ENCODE assay signal across 12 cellular contexts in genomic region chrX:102840871-102841705, GRCh38.
DNase-seq lines count a peak whose midpoint lies in the region; ATAC-seq and TF ChIP-seq lines count a peak whose summit lies in the region.
"Had no signal": no experiment of that assay in that cellular context is flagged by ENCODE, and none has a peak within 500 bp of the region (broad histone marks: within the 10 kb centered on the region; RNA-seq: fewer than 3 reads in every experiment).

No MANE protein-coding gene starts in this region.

- no peaks in the 10 kb centered on the region for H3K4me1 ChIP-seq in HCT116 (ENCODE audit: control insufficient read depth in 1 of 2, insufficient read depth in 2 of 2, low read length in 2 of 2)

- no peak overlapping the region for H2AFZ ChIP-seq in HCT116 (ENCODE audit: low read depth, low read length, poor library complexity, severe bottlenecking)

- DNase-seq in HCT116 (ENCODE audit: low read depth, low spot score) = no peak
- DNase-seq in RPMI8226 = peak; percentile 3
- no peak for DNase-seq in glutamatergic neuron
- DNase-seq in activated CD8-positive, alpha-beta T cell treated with anti-CD3 and anti-CD28 coated beads for 36 hours = no peak
- DNase-seq in central memory CD4-positive, alpha-beta T cell = no peak
- no peak for DNase-seq in activated naive CD4-positive, alpha-beta T cell treated with anti-CD3 and anti-CD28 coated beads, Interleukin-2, amount 10 ng/mL, durations not matched to agents 7 days and 5 days
- DNase-seq: activated CD8-positive, alpha-beta memory T cell treated with anti-CD3 and anti-CD28 coated beads for 24 hours; hippocampal formation; NCI-H1092 treated with DMSO at 0.1 percent for 48 hours; SHP77 had no signal

- ATAC-seq in HCT116 (no peak), HG03175 (IDR thresholded peaks at IDR 0.05; ENCODE audit: unreplicated experiment) (no peak)
- ATAC-seq in activated CD8-positive, alpha-beta T cell treated with anti-CD3 and anti-CD28 coated beads for 36 hours = no peak

- no peak for TF ChIP-seq RAD21 in HCT116 (IDR thresholded peaks at IDR 0.05; ENCODE audit: low read depth)

- H3K36me3 Mint-ChIP-seq in glutamatergic neuron (ENCODE audit: unreplicated experiment) = no peaks in the 10 kb centered on the region
- peaks cover 2% of the 10 kb centered on the region for H3K36me3 Mint-ChIP-seq in activated CD8-positive, alpha-beta T cell treated with anti-CD3 and anti-CD28 coated beads for 36 hours (ENCODE audit: low read depth)
- no peaks in the 10 kb centered on the region for H3K36me3 Mint-ChIP-seq in activated naive CD4-positive, alpha-beta T cell treated with anti-CD3 and anti-CD28 coated beads, Interleukin-2, amount 10 ng/mL, durations not matched to agents 7 days and 5 days

- no peak overlapping the region for H3K9ac ChIP-seq in HCT116 (ENCODE audit: low read length)

- no peak overlapping the region for H3K4me3 Mint-ChIP-seq in glutamatergic neuron (ENCODE audit: unreplicated experiment)
- H3K4me3 Mint-ChIP-seq in activated CD8-positive, alpha-beta T cell treated with anti-CD3 and anti-CD28 coated beads for 36 hours = no peak overlapping the region
- H3K4me3 Mint-ChIP-seq in activated naive CD4-positive, alpha-beta T cell treated with anti-CD3 and anti-CD28 coated beads, Interleukin-2, amount 10 ng/mL, durations not matched to agents 7 days and 5 days = no peak overlapping the region

- TF ChIP-seq CTCF in C4-2B (conservative IDR thresholded peaks at IDR 0.05) = peak; percentile 33
- peak in 2 of 3 experiments; percentile 27 to 49; a peak in 3 of 6 replicates for TF ChIP-seq CTCF in HCT116 (IDR thresholded peaks at IDR 0.05 in 2 of 3, conservative IDR thresholded peaks at IDR 0.05 in 1 of 3; ENCODE audit: borderline replicate concordance in 1 of 3, insufficient read depth in 1 of 3, low read depth in 2 of 3, low read length in 2 of 3)
- TF ChIP-seq CTCF in glutamatergic neuron (IDR thresholded peaks at IDR 0.05; ENCODE audit: partially characterized antibody, unreplicated experiment) = peak; percentile 33
- TF ChIP-seq CTCF in activated CD8-positive, alpha-beta T cell treated with anti-CD3 and anti-CD28 coated beads for 36 hours (IDR thresholded peaks at IDR 0.05) = no peak

- H3K9me3 ChIP-seq in HCT116 (ENCODE audit: control insufficient read depth in 1 of 2, insufficient read depth in 1 of 2, low read depth in 1 of 2, low read length in 2 of 2) = no peaks in the 10 kb centered on the region

- RAD21 ChIA-PET in HCT116 (lab: Charles Lee; ENCODE audit: low non-redundant PET in 1 of 2, low total read pairs in 2 of 2, uncharacterized antibody in 2 of 2, unreplicated experiment in 2 of 2) = no interaction called here

- no peak overlapping the region for H3K4me3 ChIP-seq in HCT116 (replicated peaks in 1 of 2; ENCODE audit: low read depth in 1 of 2, low read length in 2 of 2)

- H3K27me3 ChIP-seq in HCT116 (ENCODE audit: insufficient read depth, low read length) = no peaks in the 10 kb centered on the region

- no peaks in the 10 kb centered on the region for H3K27me3 Mint-ChIP-seq in glutamatergic neuron (ENCODE audit: unreplicated experiment)
- H3K27me3 Mint-ChIP-seq in activated CD8-positive, alpha-beta T cell treated with anti-CD3 and anti-CD28 coated beads for 36 hours = no peaks in the 10 kb centered on the region
- no peaks in the 10 kb centered on the region for H3K27me3 Mint-ChIP-seq in activated naive CD4-positive, alpha-beta T cell treated with anti-CD3 and anti-CD28 coated beads, Interleukin-2, amount 10 ng/mL, durations not matched to agents 7 days and 5 days

- POLR2A ChIA-PET in HCT116 (lab: Charles Lee) = no interaction called here
- POLR2A ChIA-PET in activated CD8-positive, alpha-beta T cell treated with anti-CD3 and anti-CD28 coated beads for 36 hours (lab: Charles Lee) = no interaction called here

- no peaks in the 10 kb centered on the region for H3K79me2 ChIP-seq in HCT116 (ENCODE audit: insufficient read depth, low read length)

- H3K27ac Mint-ChIP-seq in glutamatergic neuron (ENCODE audit: unreplicated experiment) = no peak overlapping the region
- H3K27ac Mint-ChIP-seq in activated CD8-positive, alpha-beta T cell treated with anti-CD3 and anti-CD28 coated beads for 36 hours = no peak overlapping the region
- no peak overlapping the region for H3K27ac Mint-ChIP-seq in activated naive CD4-positive, alpha-beta T cell treated with anti-CD3 and anti-CD28 coated beads, Interleukin-2, amount 10 ng/mL, durations not matched to agents 7 days and 5 days

- intact Hi-C loops in HCT116 (cut with micrococcal nuclease) = loop anchor here (10.0 kb wide), 1 partner anchor 64 kb away; no protein-coding TSS in a partner anchor
- intact Hi-C loops in activated CD8-positive, alpha-beta T cell treated with anti-CD3 and anti-CD28 coated beads for 36 hours (cut with micrococcal nuclease) = no loop called here

- no peak for TF ChIP-seq POLR2A in HCT116 (IDR thresholded peaks at IDR 0.05; ENCODE audit: borderline replicate concordance, extremely low read depth, insufficient read depth, insufficient read length)

- no peaks in the 10 kb centered on the region for H3K4me1 Mint-ChIP-seq in glutamatergic neuron (ENCODE audit: low read depth, unreplicated experiment)
- no peaks in the 10 kb centered on the region for H3K4me1 Mint-ChIP-seq in activated CD8-positive, alpha-beta T cell treated with anti-CD3 and anti-CD28 coated beads for 36 hours (ENCODE audit: low read depth)
- H3K4me1 Mint-ChIP-seq in activated naive CD4-positive, alpha-beta T cell treated with anti-CD3 and anti-CD28 coated beads, Interleukin-2, amount 10 ng/mL, durations not matched to agents 7 days and 5 days = no peaks in the 10 kb centered on the region

- H3K36me3 ChIP-seq in HCT116 (ENCODE audit: control insufficient read depth in 1 of 2, insufficient read depth in 2 of 2, low read length in 2 of 2) = no peaks in the 10 kb centered on the region

- H3K9me3 Mint-ChIP-seq in glutamatergic neuron (ENCODE audit: unreplicated experiment) = no peaks in the 10 kb centered on the region
- no peaks in the 10 kb centered on the region for H3K9me3 Mint-ChIP-seq in activated CD8-positive, alpha-beta T cell treated with anti-CD3 and anti-CD28 coated beads for 36 hours
- no peaks in the 10 kb centered on the region for H3K9me3 Mint-ChIP-seq in activated naive CD4-positive, alpha-beta T cell treated with anti-CD3 and anti-CD28 coated beads, Interleukin-2, amount 10 ng/mL, durations not matched to agents 7 days and 5 days

- H3K4me2 ChIP-seq in HCT116 (ENCODE audit: low read length) = no peak overlapping the region

- H3K9me2 ChIP-seq in HCT116 (ENCODE audit: insufficient read depth) = no peaks in the 10 kb centered on the region

- H4K20me1 ChIP-seq in HCT116 (ENCODE audit: insufficient read depth) = no peaks in the 10 kb centered on the region

- CTCF ChIA-PET in HCT116 (lab: Charles Lee) = no interaction called here
- CTCF ChIA-PET in activated CD8-positive, alpha-beta T cell treated with anti-CD3 and anti-CD28 coated beads for 36 hours (lab: Charles Lee) = no interaction called here
- CTCF ChIA-PET in activated naive CD4-positive, alpha-beta T cell treated with anti-CD3 and anti-CD28 coated beads, Interleukin-2, amount 10 ng/mL, durations not matched to agents 7 days and 5 days (lab: Charles Lee) = no interaction called here

- no peak overlapping the region for H3K27ac ChIP-seq in C4-2B
- H3K27ac ChIP-seq in HCT116 (ENCODE audit: low read depth, low read length) = no peak overlapping the region

- no TSS peak for BruUV-seq in HCT116 (replicated peaks; lab: Mats Ljungman, UMichigan)

TF ChIP-seq in HCT116, 20 proteins besides CTCF, POLR2A, EP300 and RAD21:
- TF ChIP-seq EGR1 (IDR thresholded peaks at IDR 0.05; ENCODE audit: low read depth) = no peak
- no peak for TF ChIP-seq ZNF274 (IDR thresholded peaks at IDR 0.05; ENCODE audit: low read depth, low read length)
- no peak for TF ChIP-seq TCF7L2 (IDR thresholded peaks at IDR 0.05; ENCODE audit: borderline replicate concordance, extremely low read depth, insufficient read depth, insufficient read length)
- TF ChIP-seq, protein P1, sequence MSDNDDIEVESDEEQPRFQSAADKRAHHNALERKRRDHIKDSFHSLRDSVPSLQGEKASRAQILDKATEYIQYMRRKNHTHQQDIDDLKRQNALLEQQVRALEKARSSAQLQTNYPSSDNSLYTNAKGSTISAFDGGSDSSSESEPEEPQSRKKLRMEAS (IDR thresholded peaks at IDR 0.05) = no peak
- no peak for TF ChIP-seq POLR2AphosphoS5 (IDR thresholded peaks at IDR 0.05; ENCODE audit: low read depth, low read length)
- TF ChIP-seq ELF1 (IDR thresholded peaks at IDR 0.05; ENCODE audit: borderline replicate concordance, low read depth) = no peak
- no peak for TF ChIP-seq SIN3A (IDR thresholded peaks at IDR 0.05; ENCODE audit: low read depth)
